In the genomic region with DNA sequence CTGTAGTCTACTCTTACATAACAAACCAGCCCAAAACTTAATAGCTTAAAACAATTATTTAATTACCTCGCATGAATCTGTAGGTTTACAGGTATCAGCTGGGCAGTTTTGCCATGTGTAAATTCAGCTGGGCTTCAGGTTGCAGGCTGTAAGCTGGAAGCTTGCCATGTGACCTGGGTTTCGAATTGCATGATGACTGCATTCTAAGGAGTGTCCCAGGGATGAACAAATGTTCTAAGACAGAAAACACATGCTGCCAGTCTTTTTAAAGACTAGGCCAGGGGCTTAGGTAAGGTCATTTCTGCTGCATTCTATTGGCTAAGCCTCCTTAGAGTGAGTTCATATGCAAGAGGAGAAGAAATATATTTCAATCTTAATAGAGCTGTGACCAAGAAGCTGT, we compare ENCODE assay signal across 14 cellular contexts. TPM values are rescaled to one million over a fixed set of nuclear protein-coding genes. Genes with fewer than 3 reads are reported as not detected.
DNase-seq lines count a peak whose midpoint lies in the region; ATAC-seq, FAIRE-seq and TF ChIP-seq lines count a peak whose summit lies in the region.
"Had no signal": no experiment of that assay in that cellular context is flagged by ENCODE, and none has a peak within 500 bp of the region (broad histone marks: within the 10 kb centered on the region; RNA-seq: fewer than 3 reads in every experiment).

No MANE protein-coding gene starts in this region.

- no peak overlapping the region for H2AK5ac ChIP-seq in H1 (ENCODE audit: low read depth, low read length)

- DNase-seq in HFF-Myc (ENCODE audit: extremely low read depth, low read depth): peak; percentile 15
- DNase-seq in NCI-H510A (lab: John Stamatoyannopoulos, UW): peak; percentile 7
- no peak for DNase-seq in H1 (ENCODE audit: low read depth in 1 of 2, low spot score in 2 of 2)
- DNase-seq in retinal pigment epithelial cell (ENCODE audit: low read depth): peak; percentile 38
- no peak for DNase-seq in activated naive CD4-positive, alpha-beta T cell treated with anti-CD3 and anti-CD28 coated beads, Interleukin-2, amount 50 U/mL, for 72 hours (ENCODE audit: low spot score in 2 of 2)
- DNase-seq: activated T-cell treated with anti-CD3 and anti-CD28 coated beads for 4 hours; Caco-2; naive thymus-derived CD4-positive, alpha-beta T cell had no signal

- H3K36me3 ChIP-seq in H1 (ENCODE audit: control insufficient read depth in 2 of 4, insufficient read depth in 4 of 4, low read length in 3 of 4): no peaks in the 10 kb centered on the region
- H3K36me3 ChIP-seq: cardiac muscle cell had no signal

- peaks cover 0 to 8% of the 10 kb centered on the region in 2 donors for H3K36me3 Mint-ChIP-seq in activated naive CD4-positive, alpha-beta T cell treated with anti-CD3 and anti-CD28 coated beads, Interleukin-2, amount 50 U/mL, for 72 hours
- H3K36me3 Mint-ChIP-seq: naive thymus-derived CD4-positive, alpha-beta T cell had no signal

- H2BK20ac ChIP-seq in H1 (ENCODE audit: low read length): no peak overlapping the region

- H4K5ac ChIP-seq in H1 (ENCODE audit: insufficient read length, low read depth, low read length): no peak overlapping the region

- no peak for TF ChIP-seq POLR2A in H1 (IDR thresholded peaks at IDR 0.05; ENCODE audit: control extremely low read depth in 1 of 2, low read depth in 2 of 2, low read length in 2 of 2)

- H3K56ac ChIP-seq in H1 (replicated peaks; ENCODE audit: insufficient read length, low read depth, low read length): no peak overlapping the region

- peak; percentile 19 for FAIRE-seq in H1 (lab: Jason Lieb, UNC)
- FAIRE-seq: GM12891 had no signal

- CTCF ChIA-PET in H1 (lab: Charles Lee; ENCODE audit: partially characterized antibody): interaction anchor here (0.9 to 1.0 kb wide), 3 partner anchors 11 to 22 kb away, joined by 3 read pairs; no protein-coding TSS in a partner anchor

- no peak overlapping the region for H2BK120ac ChIP-seq in H1 (replicated peaks; ENCODE audit: low read depth, low read length)

- POLR2A ChIA-PET in H1 (lab: Charles Lee; ENCODE audit: partially characterized antibody): no interaction called here

- H3K79me1 ChIP-seq in H1 (ENCODE audit: low read depth, low read length): no peaks in the 10 kb centered on the region

- TF ChIP-seq CTCF in HFF-Myc (IDR thresholded peaks at IDR 0.05; ENCODE audit: low read depth, low read length, missing control alignments) (no peak), H1 (IDR thresholded peaks at IDR 0.05; ENCODE audit: control extremely low read depth in 1 of 3, insufficient read depth in 1 of 3, low read depth in 1 of 3, low read length in 3 of 3) (no peak), retinal pigment epithelial cell (conservative IDR thresholded peaks at IDR 0.05; ENCODE audit: low read depth, low read length) (no peak)

- H2BK15ac ChIP-seq in H1 (ENCODE audit: low read length): no peak overlapping the region

- no peak overlapping the region for H3K18ac ChIP-seq in H1 (ENCODE audit: extremely low read depth, low read length)

- no peak overlapping the region; a peak in 1 of 4 replicates for H3K4me2 ChIP-seq in H1 (ENCODE audit: insufficient read depth in 1 of 2, low read depth in 2 of 2, low read length in 2 of 2)

- no peak for TF ChIP-seq RAD21 in H1 (IDR thresholded peaks at IDR 0.05 in 1 of 2, conservative IDR thresholded peaks at IDR 0.05 in 1 of 2; ENCODE audit: low read depth in 2 of 2, low read length in 2 of 2)

- H3K23me2 ChIP-seq in H1 (ENCODE audit: low read depth, low read length): no peaks in the 10 kb centered on the region

- H3K4ac ChIP-seq in H1 (replicated peaks; ENCODE audit: insufficient read length, low read depth, low read length): no peak overlapping the region

- H4K20me1 ChIP-seq in H1 (replicated peaks in 1 of 2; ENCODE audit: control insufficient read depth in 1 of 2, insufficient read depth in 2 of 2, low read length in 2 of 2): no peaks in the 10 kb centered on the region

- TF ChIP-seq EP300 in H1 (IDR thresholded peaks at IDR 0.05; ENCODE audit: borderline replicate concordance in 1 of 2, low read depth in 2 of 2, low read length in 2 of 2): no peak

- H3K9me3 ChIP-seq in H1 (ENCODE audit: insufficient read depth in 2 of 2, low read depth in 1 of 2, low read length in 1 of 2): no peaks in the 10 kb centered on the region
- H3K9me3 ChIP-seq: Caco-2 had no signal

- no peak overlapping the region for H2AFZ ChIP-seq in H1 (ENCODE audit: low read length)

- H2BK12ac ChIP-seq in H1 (ENCODE audit: low read depth, low read length): no peak overlapping the region

- H4K91ac ChIP-seq in H1 (replicated peaks; ENCODE audit: insufficient read length, low read length): no peak overlapping the region

- H3K27ac Mint-ChIP-seq in activated naive CD4-positive, alpha-beta T cell treated with anti-CD3 and anti-CD28 coated beads, Interleukin-2, amount 50 U/mL, for 72 hours: no peak overlapping the region
- H3K27ac Mint-ChIP-seq: naive thymus-derived CD4-positive, alpha-beta T cell had no signal

- no peak overlapping the region for H3K23ac ChIP-seq in H1 (ENCODE audit: insufficient read length)

- ATAC-seq in activated naive CD4-positive, alpha-beta T cell treated with anti-CD3 and anti-CD28 coated beads, Interleukin-2, amount 50 U/mL, for 72 hours: no peak
- ATAC-seq in HG03354 (IDR thresholded peaks at IDR 0.05; ENCODE audit: poor library complexity, severe bottlenecking, unreplicated experiment) (no peak), HG03442 (IDR thresholded peaks at IDR 0.05; ENCODE audit: unreplicated experiment) (no peak)
- ATAC-seq: naive thymus-derived CD4-positive, alpha-beta T cell had no signal

- H3K4me1 ChIP-seq in H1 (replicated peaks in 1 of 4; ENCODE audit: control insufficient read depth in 3 of 4, insufficient read depth in 4 of 4, low read length in 3 of 4): no peaks in the 10 kb centered on the region; a peak in 2 of 7 replicates
- H3K4me1 ChIP-seq: Caco-2 had no signal

- H2BK5ac ChIP-seq in H1 (ENCODE audit: low read depth, low read length): no peak overlapping the region

- no peak overlapping the region for H3K27ac ChIP-seq in H1 (ENCODE audit: low read depth, low read length)
- H3K27ac ChIP-seq: cardiac muscle cell, VCaP had no signal

- no peak overlapping the region for H4K8ac ChIP-seq in H1 (ENCODE audit: extremely low read depth, insufficient read depth, low read length)

- no peak overlapping the region for H3K14ac ChIP-seq in H1 (ENCODE audit: insufficient read length)

- no peaks in the 10 kb centered on the region for H3K79me2 ChIP-seq in H1 (ENCODE audit: control insufficient read depth in 1 of 2, insufficient read depth in 2 of 2, low read length in 2 of 2)

- no peak overlapping the region for H3K4me3 ChIP-seq in HFF-Myc (replicated peaks; ENCODE audit: low read depth, low read length)
- H3K4me3 ChIP-seq in H1 (ENCODE audit: extremely low read depth in 1 of 4, insufficient read depth in 2 of 4, low read depth in 3 of 4, low read length in 4 of 4): no peak overlapping the region
- no peak overlapping the region for H3K4me3 ChIP-seq in retinal pigment epithelial cell (ENCODE audit: low read length)
- H3K4me3 ChIP-seq: cardiac muscle cell had no signal

- H3K27me3 ChIP-seq in H1 (replicated peaks in 1 of 4; ENCODE audit: control insufficient read depth in 3 of 4, extremely low read depth in 1 of 4, insufficient read depth in 3 of 4, low read length in 3 of 4): no peaks in the 10 kb centered on the region
- H3K27me3 ChIP-seq: cardiac muscle cell had no signal

- no peak overlapping the region for H3K9ac ChIP-seq in H1 (replicated peaks in 1 of 4; ENCODE audit: extremely low read depth in 1 of 4, low read depth in 3 of 4, low read length in 3 of 4)

- 94% methylated on average over 2 of the region's 2 CpGs; no CpG with 5 or more reads in 1 of the 2 experiments for WGBS in H1 (ENCODE audit: extremely low coverage in 1 of 2, insufficient coverage in 1 of 2, insufficient read length in 1 of 2, insufficient replicate concordance in 2 of 2, low coverage in 1 of 2, low lambda C conversion rate in 2 of 2, missing lambda C conversion rate in 1 of 2), 2 experiments

- peaks cover 24 to 25% of the 10 kb centered on the region in 2 donors for H3K9me3 Mint-ChIP-seq in activated naive CD4-positive, alpha-beta T cell treated with anti-CD3 and anti-CD28 coated beads, Interleukin-2, amount 50 U/mL, for 72 hours

TF ChIP-seq in H1, 55 proteins besides CTCF, POLR2A, EP300 and RAD21:
- TF ChIP-seq CTBP2 (IDR thresholded peaks at IDR 0.05; ENCODE audit: borderline replicate concordance, insufficient read depth, insufficient read length, low read length): no peak
- TF ChIP-seq, protein P1, sequence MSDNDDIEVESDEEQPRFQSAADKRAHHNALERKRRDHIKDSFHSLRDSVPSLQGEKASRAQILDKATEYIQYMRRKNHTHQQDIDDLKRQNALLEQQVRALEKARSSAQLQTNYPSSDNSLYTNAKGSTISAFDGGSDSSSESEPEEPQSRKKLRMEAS (IDR thresholded peaks at IDR 0.05): peak; percentile 38; the same call in 1 of the 2 replicates

RNA-seq across cellular contexts. Expression of a gene that starts 44.8 kb away (rescaled TPM):
- not detected in 2 replicates for total RNA-seq in H1 (2021; fragmentation: NEBNext Ultra II Directional; extraction: Animal tissue kit (Norgen Biotek cat#: 25700))
- not detected in 2 replicates for polyA plus RNA-seq in H1 (2011; rRNA removed)
- not detected for polyA plus RNA-seq in H1 (2011; cell fraction: cytosol; rRNA removed)
- polyA plus RNA-seq in H1 (2011; cell fraction: nucleus; rRNA removed): not detected
- polyA plus RNA-seq in H1 (2012, experiment 1 of 2): not detected in 4 replicates
- not detected for polyA plus RNA-seq in H1 (2012, experiment 2 of 2)
- polyA plus RNA-seq in H1 (2013, experiment 1 of 2): not detected
- polyA plus RNA-seq in H1 (2013, experiment 2 of 2): not detected
- not detected in 2 replicates for polyA minus RNA-seq in H1 (2011; rRNA and poly(A)+ RNA removed)
- polyA minus RNA-seq in H1 (2011; cell fraction: cytosol; rRNA and poly(A)+ RNA removed): not detected
- not detected for polyA minus RNA-seq in H1 (2011; cell fraction: nucleus; rRNA and poly(A)+ RNA removed)
- total RNA-seq in activated naive CD4-positive, alpha-beta T cell treated with anti-CD3 and anti-CD28 coated beads, Interleukin-2, amount 50 U/mL, for 72 hours: not detected
- total RNA-seq: Caco-2; cardiac muscle cell; epithelial cell of proximal tubule; naive thymus-derived CD4-positive, alpha-beta T cell had no signal
- polyA plus RNA-seq: cardiac muscle cell; naive thymus-derived CD4-positive, alpha-beta T cell had no signal

Comparison
In these comparisons a context has a peak if more than half of its experiments do, and no peak if none do; other contexts are left out.
1. DNase-seq: peak in HFF-Myc (single experiment), NCI-H510A (single experiment) and retinal pigment epithelial cell (single experiment); none in H1 (0 of 2) and activated naive CD4-positive, alpha-beta T cell treated with anti-CD3 and anti-CD28 coated beads, Interleukin-2, amount 50 U/mL, for 72 hours (0 of 2).